In the genomic region with DNA sequence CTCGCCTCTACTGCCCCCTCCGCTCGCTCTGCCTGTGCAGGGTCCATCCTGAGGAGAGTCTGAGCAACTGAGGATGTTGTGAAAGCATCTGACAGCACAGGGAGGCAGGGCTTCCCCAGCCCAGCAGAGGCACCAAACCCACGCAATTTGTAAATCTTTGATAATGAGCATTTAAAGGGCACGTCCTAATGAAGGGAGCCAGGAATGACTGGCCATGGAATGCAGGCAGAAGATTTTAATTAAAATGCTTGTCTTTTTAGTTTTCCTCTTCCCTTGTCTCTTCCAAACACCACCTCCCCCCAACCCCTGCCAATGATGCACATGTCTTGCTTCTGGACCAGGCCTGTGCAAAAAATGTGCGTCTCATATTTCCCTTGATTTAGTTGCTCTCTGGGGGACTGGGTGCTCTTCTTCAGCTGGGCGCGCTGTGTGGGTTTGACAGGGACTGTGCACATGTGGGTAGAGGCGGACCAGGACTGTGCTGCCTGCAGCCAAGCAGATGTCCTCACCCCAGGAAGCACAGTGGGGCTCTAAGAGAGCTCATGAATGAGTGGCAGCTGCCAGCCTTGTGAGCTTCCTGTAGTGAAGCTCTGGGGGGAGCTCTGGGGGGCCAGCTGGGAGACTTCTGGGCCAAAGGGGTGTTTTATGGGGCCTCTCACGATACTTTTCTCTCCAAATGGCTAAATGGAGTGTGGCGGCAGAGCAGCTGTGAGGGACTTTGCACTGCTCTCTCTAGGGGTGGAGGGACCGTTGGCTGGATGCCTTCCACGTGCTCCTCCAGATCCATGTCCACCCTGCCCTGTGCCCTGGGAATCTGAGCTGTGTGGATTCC, we compare ENCODE assay signal across 14 cellular contexts.
A peak's percentile ranks its signal among the peaks of the same experiment; 100 is the strongest.
DNase-seq lines count a peak whose midpoint lies in the region; TF ChIP-seq lines count a peak whose summit lies in the region.
"Had no signal": no experiment of that assay in that cellular context is flagged by ENCODE, and none has a peak within 500 bp of the region (broad histone marks: within the 10 kb centered on the region; RNA-seq: fewer than 3 reads in every experiment).

No MANE protein-coding gene starts in this region.

- H3K4me3 ChIP-seq in cardiac muscle cell, result no peak overlapping the region
- H3K4me3 ChIP-seq in SK-N-SH (ENCODE audit: low read depth in 2 of 2, low read length in 1 of 2), result no peak overlapping the region
- H3K4me3 ChIP-seq in thyroid gland (replicated peaks in 1 of 3), result no peak overlapping the region
- H3K4me3 ChIP-seq: right atrium auricular region had no signal

- no peak overlapping the region for H2AFZ ChIP-seq in SK-N-SH (ENCODE audit: low read depth)

- CTCF ChIA-PET in SK-N-SH (lab: Yijun Ruan, JAX), result interaction anchor here (1.9 kb wide), 1 partner anchor 22 kb away, joined by 6 read pairs; no protein-coding TSS in a partner anchor
- CTCF ChIA-PET in RWPE1 (lab: Yijun Ruan, JAX), result no interaction called here

- H3K36me3 ChIP-seq in cardiac muscle cell (no peaks in the 10 kb centered on the region), SK-N-SH (replicated peaks in 1 of 2; ENCODE audit: control insufficient read depth in 1 of 2, insufficient read depth in 2 of 2, low read length in 1 of 2) (no peaks in the 10 kb centered on the region), thyroid gland (no peaks in the 10 kb centered on the region)
- H3K36me3 ChIP-seq: right atrium auricular region had no signal

- H3K9me3 ChIP-seq in cardiac muscle cell (ENCODE audit: low read depth), result no peaks in the 10 kb centered on the region
- H3K9me3 ChIP-seq in SK-N-SH, result no peaks in the 10 kb centered on the region
- H3K9me3 ChIP-seq in thyroid gland, result no peaks in the 10 kb centered on the region
- H3K9me3 ChIP-seq: right atrium auricular region had no signal

- no peaks in the 10 kb centered on the region for H4K20me1 ChIP-seq in SK-N-SH (ENCODE audit: insufficient read depth)

- no peaks in the 10 kb centered on the region for H3F3A ChIP-seq in SK-N-SH (replicated peaks; ENCODE audit: insufficient read depth)

- no peaks in the 10 kb centered on the region for H3K79me2 ChIP-seq in SK-N-SH (ENCODE audit: insufficient read depth)

- peak in 1 of 2 donors; percentile 51 for DNase-seq in cardiac muscle cell (ENCODE audit: low read depth in 1 of 2, low spot score in 1 of 2)
- DNase-seq in cardiac septum (ENCODE audit: low spot score), result no peak
- no peak for DNase-seq in SK-N-SH
- DNase-seq in left kidney (ENCODE audit: low read depth, low spot score), result peak; percentile 32
- no peak for DNase-seq in thyroid gland
- DNase-seq in CD1c-positive myeloid dendritic cell (ENCODE audit: extremely low spot score), result no peak
- DNase-seq in stimulated activated CD4-positive, alpha-beta T cell treated with anti-CD3 and anti-CD28 coated beads, Interleukin-2, amount 100 ng/mL, for 48 hours, result no peak
- DNase-seq in RWPE1 (ENCODE audit: low spot score), result no peak
- DNase-seq: 8988T; activated CD8-positive, alpha-beta T cell treated with anti-CD3 and anti-CD28 coated beads, Interleukin-2, amount 10 ng/mL, durations not matched to agents 7 days and 5 days; left colon; NCI-H2227 treated with DMSO at 0.1 percent for 48 hours; T-helper 1 cell had no signal

- H3K4me1 ChIP-seq in cardiac muscle cell (ENCODE audit: low read depth), result peaks cover 6% of the 10 kb centered on the region
- H3K4me1 ChIP-seq in SK-N-SH (ENCODE audit: control insufficient read depth in 1 of 2, insufficient read depth in 2 of 2, low read depth in 1 of 2, low read length in 1 of 2), result peaks cover 9 to 18% of the 10 kb centered on the region in 2 experiments; a peak in 3 of 4 replicates
- no peaks in the 10 kb centered on the region for H3K4me1 ChIP-seq in thyroid gland
- H3K4me1 ChIP-seq: right atrium auricular region had no signal

- TF ChIP-seq CTCF in cardiac muscle cell (IDR thresholded peaks at IDR 0.05; ENCODE audit: low read depth, low read length) (peak; percentile 13), SK-N-SH (IDR thresholded peaks at IDR 0.05) (0 out of 2 replicates have a peak, but pooled peaks have one; percentile 23), thyroid gland (IDR thresholded peaks at IDR 0.05) (no peak), RWPE1 (conservative IDR thresholded peaks at IDR 0.05; ENCODE audit: low read depth) (no peak)

- H3K27ac ChIP-seq in cardiac muscle cell, result no peak overlapping the region
- H3K27ac ChIP-seq in SK-N-SH (ENCODE audit: low read depth in 2 of 2, low read length in 1 of 2), result peak overlapping the region; percentile 19 to 20; a peak in 2 of 4 replicates
- H3K27ac ChIP-seq in thyroid gland, result no peak overlapping the region
- no peak overlapping the region for H3K27ac ChIP-seq in RWPE1
- H3K27ac ChIP-seq: right atrium auricular region had no signal

- intact Hi-C loops in cardiac septum (cut with DNase I) (no loop called here), thyroid gland (cut with DNase I) (no loop called here)

- POLR2A ChIA-PET in SK-N-SH (lab: Yijun Ruan, JAX), result no interaction called here
- POLR2A ChIA-PET in RWPE1 (lab: Yijun Ruan, JAX; ENCODE audit: low non-redundant PET), result no interaction called here

- H3K9me2 ChIP-seq in SK-N-SH, result no peaks in the 10 kb centered on the region

- TF ChIP-seq EP300 in SK-N-SH (IDR thresholded peaks at IDR 0.05; ENCODE audit: borderline replicate concordance in 1 of 2, low read depth in 1 of 2, low read length in 1 of 2), result peak; percentile 22 to 40; a peak in 1 of 4 replicates

- 63% methylated on average over 11 of the region's 13 CpGs for WGBS in SK-N-SH (ENCODE audit: low lambda C conversion rate)
- 72 to 74% methylated on average over 13 of the region's 13 CpGs for WGBS in thyroid gland, 2 donors

- TF ChIP-seq RAD21 in SK-N-SH (IDR thresholded peaks at IDR 0.05; ENCODE audit: low read length), result no peak

- H3K4me2 ChIP-seq in SK-N-SH, result 0 out of 2 replicates have a peak overlapping the region, but pooled peaks have one; percentile 39

- no peak overlapping the region for H3K9ac ChIP-seq in SK-N-SH

- H3K27me3 ChIP-seq in cardiac muscle cell (peaks cover 25% of the 10 kb centered on the region), SK-N-SH (ENCODE audit: insufficient read depth) (no peaks in the 10 kb centered on the region), thyroid gland (no peaks in the 10 kb centered on the region)
- H3K27me3 ChIP-seq: right atrium auricular region had no signal

- no peak for TF ChIP-seq POLR2A in thyroid gland (IDR thresholded peaks at IDR 0.05)

TF ChIP-seq in SK-N-SH, 30 proteins besides CTCF, POLR2A, EP300 and RAD21 (continues in another document):
- TF ChIP-seq TEAD4 (IDR thresholded peaks at IDR 0.05; ENCODE audit: borderline replicate concordance, insufficient read depth) (no peak), RFX5 (IDR thresholded peaks at IDR 0.05; ENCODE audit: low read length) (no peak), CHD2 (IDR thresholded peaks at IDR 0.05; ENCODE audit: low read length, partially characterized antibody) (no peak), TCF12 (IDR thresholded peaks at IDR 0.05) (peak; percentile 74), GATA2 (CRISPR knock-in tag; IDR thresholded peaks at IDR 0.05) (no peak), GABPA (IDR thresholded peaks at IDR 0.05; ENCODE audit: low read depth) (no peak), YY1 (IDR thresholded peaks at IDR 0.05; ENCODE audit: low read depth) (no peak)
- TF ChIP-seq, protein P1, sequence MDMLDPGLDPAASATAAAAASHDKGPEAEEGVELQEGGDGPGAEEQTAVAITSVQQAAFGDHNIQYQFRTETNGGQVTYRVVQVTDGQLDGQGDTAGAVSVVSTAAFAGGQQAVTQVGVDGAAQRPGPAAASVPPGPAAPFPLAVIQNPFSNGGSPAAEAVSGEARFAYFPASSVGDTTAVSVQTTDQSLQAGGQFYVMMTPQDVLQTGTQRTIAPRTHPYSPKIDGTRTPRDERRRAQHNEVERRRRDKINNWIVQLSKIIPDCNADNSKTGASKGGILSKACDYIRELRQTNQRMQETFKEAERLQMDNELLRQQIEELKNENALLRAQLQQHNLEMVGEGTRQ (IDR thresholded peaks at IDR 0.05; ENCODE audit: borderline replicate concordance, low read depth, low read length), result no peak
- TF ChIP-seq, protein P2, sequence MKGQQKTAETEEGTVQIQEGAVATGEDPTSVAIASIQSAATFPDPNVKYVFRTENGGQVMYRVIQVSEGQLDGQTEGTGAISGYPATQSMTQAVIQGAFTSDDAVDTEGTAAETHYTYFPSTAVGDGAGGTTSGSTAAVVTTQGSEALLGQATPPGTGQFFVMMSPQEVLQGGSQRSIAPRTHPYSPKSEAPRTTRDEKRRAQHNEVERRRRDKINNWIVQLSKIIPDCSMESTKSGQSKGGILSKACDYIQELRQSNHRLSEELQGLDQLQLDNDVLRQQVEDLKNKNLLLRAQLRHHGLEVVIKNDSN (IDR thresholded peaks at IDR 0.05; ENCODE audit: borderline replicate concordance, low read depth), result no peak
- TF ChIP-seq, protein P3, sequence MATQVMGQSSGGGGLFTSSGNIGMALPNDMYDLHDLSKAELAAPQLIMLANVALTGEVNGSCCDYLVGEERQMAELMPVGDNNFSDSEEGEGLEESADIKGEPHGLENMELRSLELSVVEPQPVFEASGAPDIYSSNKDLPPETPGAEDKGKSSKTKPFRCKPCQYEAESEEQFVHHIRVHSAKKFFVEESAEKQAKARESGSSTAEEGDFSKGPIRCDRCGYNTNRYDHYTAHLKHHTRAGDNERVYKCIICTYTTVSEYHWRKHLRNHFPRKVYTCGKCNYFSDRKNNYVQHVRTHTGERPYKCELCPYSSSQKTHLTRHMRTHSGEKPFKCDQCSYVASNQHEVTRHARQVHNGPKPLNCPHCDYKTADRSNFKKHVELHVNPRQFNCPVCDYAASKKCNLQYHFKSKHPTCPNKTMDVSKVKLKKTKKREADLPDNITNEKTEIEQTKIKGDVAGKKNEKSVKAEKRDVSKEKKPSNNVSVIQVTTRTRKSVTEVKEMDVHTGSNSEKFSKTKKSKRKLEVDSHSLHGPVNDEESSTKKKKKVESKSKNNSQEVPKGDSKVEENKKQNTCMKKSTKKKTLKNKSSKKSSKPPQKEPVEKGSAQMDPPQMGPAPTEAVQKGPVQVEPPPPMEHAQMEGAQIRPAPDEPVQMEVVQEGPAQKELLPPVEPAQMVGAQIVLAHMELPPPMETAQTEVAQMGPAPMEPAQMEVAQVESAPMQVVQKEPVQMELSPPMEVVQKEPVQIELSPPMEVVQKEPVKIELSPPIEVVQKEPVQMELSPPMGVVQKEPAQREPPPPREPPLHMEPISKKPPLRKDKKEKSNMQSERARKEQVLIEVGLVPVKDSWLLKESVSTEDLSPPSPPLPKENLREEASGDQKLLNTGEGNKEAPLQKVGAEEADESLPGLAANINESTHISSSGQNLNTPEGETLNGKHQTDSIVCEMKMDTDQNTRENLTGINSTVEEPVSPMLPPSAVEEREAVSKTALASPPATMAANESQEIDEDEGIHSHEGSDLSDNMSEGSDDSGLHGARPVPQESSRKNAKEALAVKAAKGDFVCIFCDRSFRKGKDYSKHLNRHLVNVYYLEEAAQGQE (IDR thresholded peaks at IDR 0.05; ENCODE audit: low read depth, low read length), result no peak

Comparison
In these comparisons a context has a peak if more than half of its experiments do, and no peak if none do; other contexts are left out.
1. H3K27ac ChIP-seq: peak in SK-N-SH (2 of 2); none in cardiac muscle cell (single experiment), thyroid gland (0 of 3) and RWPE1 (single experiment).
2. CTCF ChIP-seq: peak in cardiac muscle cell (single experiment) and SK-N-SH (single experiment); none in thyroid gland (0 of 6) and RWPE1 (single experiment).